ENCODE assay signal across 1 cellular context in genomic region chr2:197613509-197613987, GRCh38.
TF ChIP-seq lines count a peak whose summit lies in the region.

No MANE protein-coding gene starts in this region.

TF ChIP-seq in HEK293, 187 proteins besides CTCF, POLR2A, EP300 and RAD21 (continued from another document):
- TF ChIP-seq ATF2 (tag by site-specific recombination; IDR thresholded peaks at IDR 0.05; ENCODE audit: low read depth): peak; percentile 87
- TF ChIP-seq IKZF3 (tag by site-specific recombination; IDR thresholded peaks at IDR 0.05): 0 out of 2 replicates have a peak, but pooled peaks have one; percentile 15
- TF ChIP-seq ZBTB44 (tag by site-specific recombination; IDR thresholded peaks at IDR 0.05): peak; percentile 71
- TF ChIP-seq GLI4 (tag by site-specific recombination; IDR thresholded peaks at IDR 0.05): no peak
- TF ChIP-seq MYNN (tag by site-specific recombination; IDR thresholded peaks at IDR 0.05; ENCODE audit: borderline replicate concordance): no peak
- no peak for TF ChIP-seq ZNF623 (tag by site-specific recombination; IDR thresholded peaks at IDR 0.05)
- no peak for TF ChIP-seq REPIN1 (tag by site-specific recombination; IDR thresholded peaks at IDR 0.05; ENCODE audit: low read depth)
- TF ChIP-seq ZNF366 (tag by site-specific recombination; conservative IDR thresholded peaks at IDR 0.05): peak; percentile 93
- TF ChIP-seq INSM2 (tag by site-specific recombination; IDR thresholded peaks at IDR 0.05): no peak
- TF ChIP-seq ZNF629 (tag by site-specific recombination; IDR thresholded peaks at IDR 0.05): peak; percentile 66
- peak; percentile 64; the same call in 1 of the 2 replicates for TF ChIP-seq TRIM28 (IDR thresholded peaks at IDR 0.05; ENCODE audit: borderline replicate concordance, low read length)
- peak; percentile 95 for TF ChIP-seq FEZF1 (tag by site-specific recombination; IDR thresholded peaks at IDR 0.05)
- peak; percentile 20; the same call in 1 of the 2 replicates for TF ChIP-seq ZNF394 (tag by site-specific recombination; IDR thresholded peaks at IDR 0.05; ENCODE audit: borderline replicate concordance)
- TF ChIP-seq ZNF791 (tag by site-specific recombination; IDR thresholded peaks at IDR 0.05): no peak
- no peak for TF ChIP-seq ZNF324 (tag by site-specific recombination; IDR thresholded peaks at IDR 0.05)
- TF ChIP-seq ZNF350 (tag by site-specific recombination; IDR thresholded peaks at IDR 0.05): 0 out of 2 replicates have a peak, but pooled peaks have one; percentile 43
- peak; percentile 64; the same call in 1 of the 2 replicates for TF ChIP-seq ZNF24 (tag by site-specific recombination; IDR thresholded peaks at IDR 0.05)
- TF ChIP-seq ZNF248 (tag by site-specific recombination; IDR thresholded peaks at IDR 0.05): no peak
- TF ChIP-seq GLIS2 (tag by site-specific recombination; IDR thresholded peaks at IDR 0.05): no peak
- no peak for TF ChIP-seq TSHZ1 (tag by site-specific recombination; IDR thresholded peaks at IDR 0.05; ENCODE audit: borderline replicate concordance)
- TF ChIP-seq PRDM6 (tag by site-specific recombination; IDR thresholded peaks at IDR 0.05): peak; percentile 87
- peak; percentile 71 for TF ChIP-seq SP7 (tag by site-specific recombination; IDR thresholded peaks at IDR 0.05)
